15 cellular contexts compared by ENCODE assay signal in genomic region chr3:8990266-8991215, GRCh38. TPM values are rescaled to one million over a fixed set of nuclear protein-coding genes. Genes with fewer than 3 reads are reported as not detected.
DNase-seq lines count a peak whose midpoint lies in the region; ATAC-seq and TF ChIP-seq lines count a peak whose summit lies in the region.
"Had no signal": no experiment of that assay in that cellular context is flagged by ENCODE, and none has a peak within 500 bp of the region (broad histone marks: within the 10 kb centered on the region; RNA-seq: fewer than 3 reads in every experiment).

No MANE protein-coding gene starts in this region.

- WGBS in tibial nerve, 2 donors, result 79 to 85% methylated on average over 33 to 34 of the region's 36 CpGs

- H3K36me3 ChIP-seq in tibial nerve, result peaks cover 0 to 32% (median 0%) of the 10 kb centered on the region in 3 donors

- no peak overlapping the region for H3K4me3 ChIP-seq in AG04450 (ENCODE audit: low read depth, low read length)
- no peak overlapping the region for H3K4me3 ChIP-seq in astrocyte of the cerebellum (ENCODE audit: low read depth, low read length)
- no peak overlapping the region for H3K4me3 ChIP-seq in tibial nerve
- H3K4me3 ChIP-seq: esophagus muscularis mucosa, GM23248 had no signal

- TF ChIP-seq EP300 in tibial nerve (IDR thresholded peaks at IDR 0.05), result no peak

- peaks cover 27% of the 10 kb centered on the region for H3K27me3 ChIP-seq in AG04450 (ENCODE audit: control insufficient read depth, insufficient read depth, low read length)
- H3K27me3 ChIP-seq in tibial nerve, result no peaks in the 10 kb centered on the region
- H3K27me3 ChIP-seq: esophagus muscularis mucosa had no signal

- in situ Hi-C loops in astrocyte of the cerebellum (cut with HindIII; ENCODE audit: low sequenced_read_pairs), result loop anchor here (10.0 kb wide), 1 partner anchor 224 kb away; no protein-coding TSS in a partner anchor

- peaks cover 0 to 12% (median 0%) of the 10 kb centered on the region in 4 donors for H3K4me1 ChIP-seq in tibial nerve

- DNase-seq in AG04450 (ENCODE audit: low read depth, low spot score) (peak; percentile 82), HCEC 1CT (peak; percentile 81), astrocyte of the cerebellum (ENCODE audit: low read depth) (peak; percentile 76), islet precursor cell (peak; percentile 46), tibial nerve (ENCODE audit: low spot score in 2 of 2) (no peak), OCI-M2 (lab: John Stamatoyannopoulos, UW; ENCODE audit: unreplicated experiment) (no peak), COR-L47 (lab: John Stamatoyannopoulos, UW) (no peak)
- DNase-seq: activated CD4-positive, alpha-beta memory T cell treated with anti-CD3 and anti-CD28 coated beads for 36 hours; Calu3; dermis blood vessel endothelial cell; GM23248; NCI-H1092 treated with DMSO at 0.1 percent for 48 hours; NCI-H226 had no signal

- TF ChIP-seq CTCF in AG04450 (IDR thresholded peaks at IDR 0.05; ENCODE audit: low read depth, low read length) (peak; percentile 21; the same call in 1 of the 2 replicates), astrocyte of the cerebellum (IDR thresholded peaks at IDR 0.05; ENCODE audit: low read depth, low read length, missing control alignments) (no peak), tibial nerve (IDR thresholded peaks at IDR 0.05) (no peak)

- no peak for ATAC-seq in HG03045 (IDR thresholded peaks at IDR 0.05; ENCODE audit: unreplicated experiment)

- no peak overlapping the region for H3K27ac ChIP-seq in AG04450 (ENCODE audit: low read depth, low read length)
- H3K27ac ChIP-seq in tibial nerve, result no peak overlapping the region
- H3K27ac ChIP-seq: esophagus muscularis mucosa, GM23248 had no signal

- CTCF ChIA-PET in AG04450 (lab: Charles Lee), result interaction anchor here (6.0 kb wide), 1 partner anchor 313 kb away, joined by 41 read pairs; no protein-coding TSS in a partner anchor

- H3K9me3 ChIP-seq in AG04450 (ENCODE audit: control insufficient read depth, insufficient read depth, low read length) (peaks cover 3% of the 10 kb centered on the region; the same call in 1 of the 2 replicates), tibial nerve (no peaks in the 10 kb centered on the region)
- H3K9me3 ChIP-seq: esophagus muscularis mucosa had no signal

- no peak for TF ChIP-seq POLR2A in tibial nerve (IDR thresholded peaks at IDR 0.05)

- POLR2A ChIA-PET in AG04450 (lab: Yijun Ruan, JAX), result no interaction called here

RNA-seq across cellular contexts. Expression of gene RAD18, which starts 27.3 kb away (rescaled TPM):
- polyA plus RNA-seq in AG04450 (2011; rRNA removed), result 6.7 and 10.7 TPM in 2 replicates
- polyA minus RNA-seq in AG04450 (2011; rRNA and poly(A)+ RNA removed), result 6.4 and 9.8 TPM in 2 replicates
- total RNA-seq in tibial nerve, result 10 to 100 TPM in 3 of 4 donors, 1 to 10 TPM in 1; 3.5 to 11.7 (median 10.7) TPM

Comparison
In these comparisons a context has a peak if more than half of its experiments do, and no peak if none do; other contexts are left out.
1. DNase-seq: peak in AG04450 (single experiment), HCEC 1CT (single experiment), astrocyte of the cerebellum (single experiment) and islet precursor cell (single experiment); none in tibial nerve (0 of 2), OCI-M2 (single experiment) and COR-L47 (single experiment).